ENCODE assay signal across 7 cellular contexts in genomic region chr14:77043984-77044485, GRCh38. TPM values are rescaled to one million over a fixed set of nuclear protein-coding genes. Genes with fewer than 3 reads are reported as not detected.
A peak's percentile ranks its signal among the peaks of the same experiment; 100 is the strongest.
DNase-seq lines count a peak whose midpoint lies in the region; TF ChIP-seq lines count a peak whose summit lies in the region.

No MANE protein-coding gene starts in this region.

- TF ChIP-seq RAD21 in liver (IDR thresholded peaks at IDR 0.05): no peak

- H3K4me3 Mint-ChIP-seq in activated T-helper 1 cell treated with anti-CD3 and anti-CD28 coated beads, Interleukin-12 subunit alpha, Interleukin-12 subunit beta, Interleukin-2, Interleukin-4 antibody, amounts not matched to agents 30 ng/mL and 10 ng/mL and 1 ng/mL, durations not matched to agents 14 hours and 24 hours and 36 hours: peak overlapping the region; percentile 6

- intact Hi-C loops in activated T-helper 1 cell treated with anti-CD3 and anti-CD28 coated beads, Interleukin-12 subunit alpha, Interleukin-12 subunit beta, Interleukin-2, Interleukin-4 antibody, amounts not matched to agents 30 ng/mL and 10 ng/mL and 1 ng/mL, durations not matched to agents 14 hours and 24 hours and 36 hours (cut with micrococcal nuclease): loop anchor here (5.0 kb wide), 1 partner anchor 258 kb away; no protein-coding TSS in a partner anchor
- intact Hi-C loops in stomach (cut with DNase I; ENCODE audit: low total_unique reads): no loop called here

- H3K4me3 ChIP-seq in liver (ENCODE audit: low read depth in 1 of 3, low read length in 3 of 3) (no peak overlapping the region), stomach (no peak overlapping the region)

- DNase-seq in LHCN-M2 (ENCODE audit: low read depth) (peak; percentile 77), stomach (no peak), GF-D8 (lab: John Stamatoyannopoulos, UW) (no peak), NCI-H2029 (lab: John Stamatoyannopoulos, UW) (no peak), DMS53 (lab: John Stamatoyannopoulos, UW) (no peak)
- DNase-seq in activated T-helper 1 cell treated with anti-CD3 and anti-CD28 coated beads, Interleukin-12 subunit alpha, Interleukin-12 subunit beta, Interleukin-2, Interleukin-4 antibody, amounts not matched to agents 30 ng/mL and 10 ng/mL and 1 ng/mL, durations not matched to agents 14 hours and 24 hours and 36 hours (ENCODE audit: low spot score): no peak

- no peak for TF ChIP-seq EP300 in stomach (IDR thresholded peaks at IDR 0.05)

- H3K9me3 ChIP-seq in liver (ENCODE audit: control insufficient read depth in 4 of 4, low read length in 3 of 4) (no peaks in the 10 kb centered on the region), stomach (no peaks in the 10 kb centered on the region)

- 55% methylated on average over 8 of the region's 8 CpGs for WGBS in liver
- 54 to 69% (median 58%) methylated on average over 8 of the region's 8 CpGs for WGBS in stomach, 5 donors

- TF ChIP-seq POLR2A in stomach (IDR thresholded peaks at IDR 0.05): no peak

- H3K4me1 Mint-ChIP-seq in activated T-helper 1 cell treated with anti-CD3 and anti-CD28 coated beads, Interleukin-12 subunit alpha, Interleukin-12 subunit beta, Interleukin-2, Interleukin-4 antibody, amounts not matched to agents 30 ng/mL and 10 ng/mL and 1 ng/mL, durations not matched to agents 14 hours and 24 hours and 36 hours (ENCODE audit: low read depth): peaks cover 60% of the 10 kb centered on the region

- H3K27ac ChIP-seq in liver (ENCODE audit: low read depth in 1 of 2, low read length in 2 of 2) (peak overlapping the region; percentile 97 to 99), stomach (peak overlapping the region; percentile 73 to 100 (median 98))

- no peak for TF ChIP-seq CTCF in liver (IDR thresholded peaks at IDR 0.05; ENCODE audit: low read depth, low read length, missing input control)
- TF ChIP-seq CTCF in stomach (IDR thresholded peaks at IDR 0.05): no peak

- H3K27me3 Mint-ChIP-seq in activated T-helper 1 cell treated with anti-CD3 and anti-CD28 coated beads, Interleukin-12 subunit alpha, Interleukin-12 subunit beta, Interleukin-2, Interleukin-4 antibody, amounts not matched to agents 30 ng/mL and 10 ng/mL and 1 ng/mL, durations not matched to agents 14 hours and 24 hours and 36 hours (ENCODE audit: insufficient read depth): peaks cover 2% of the 10 kb centered on the region

- no peaks in the 10 kb centered on the region for H3K36me3 Mint-ChIP-seq in activated T-helper 1 cell treated with anti-CD3 and anti-CD28 coated beads, Interleukin-12 subunit alpha, Interleukin-12 subunit beta, Interleukin-2, Interleukin-4 antibody, amounts not matched to agents 30 ng/mL and 10 ng/mL and 1 ng/mL, durations not matched to agents 14 hours and 24 hours and 36 hours (ENCODE audit: low read depth)

- peaks cover 25 to 71% (median 62%) of the 10 kb centered on the region in 4 donors for H3K4me1 ChIP-seq in liver (ENCODE audit: control insufficient read depth in 4 of 4, insufficient read depth in 4 of 4, low read length in 3 of 4)
- peaks cover 69 to 82% (median 77%) of the 10 kb centered on the region in 4 donors for H3K4me1 ChIP-seq in stomach

- H3K36me3 ChIP-seq in liver (ENCODE audit: control insufficient read depth in 4 of 4, insufficient read depth in 3 of 4, low read depth in 1 of 4, low read length in 3 of 4) (no peaks in the 10 kb centered on the region), stomach (no peaks in the 10 kb centered on the region)

- H3K27me3 ChIP-seq in liver (ENCODE audit: control insufficient read depth in 4 of 4, insufficient read depth in 4 of 4, low read length in 3 of 4) (no peaks in the 10 kb centered on the region), stomach (no peaks in the 10 kb centered on the region)

- peak overlapping the region; percentile 65 for H3K27ac Mint-ChIP-seq in activated T-helper 1 cell treated with anti-CD3 and anti-CD28 coated beads, Interleukin-12 subunit alpha, Interleukin-12 subunit beta, Interleukin-2, Interleukin-4 antibody, amounts not matched to agents 30 ng/mL and 10 ng/mL and 1 ng/mL, durations not matched to agents 14 hours and 24 hours and 36 hours

- peak overlapping the region; percentile 0 to 36 for H3K9ac ChIP-seq in liver (ENCODE audit: low read depth in 1 of 2, low read length in 2 of 2)

- no peaks in the 10 kb centered on the region for H3K9me3 Mint-ChIP-seq in activated T-helper 1 cell treated with anti-CD3 and anti-CD28 coated beads, Interleukin-12 subunit alpha, Interleukin-12 subunit beta, Interleukin-2, Interleukin-4 antibody, amounts not matched to agents 30 ng/mL and 10 ng/mL and 1 ng/mL, durations not matched to agents 14 hours and 24 hours and 36 hours

TF ChIP-seq in liver, 16 proteins besides CTCF, POLR2A, EP300 and RAD21:
- TF ChIP-seq YY1 (IDR thresholded peaks at IDR 0.05) (no peak), FOXA1 (IDR thresholded peaks at IDR 0.05) (no peak), FOXA2 (IDR thresholded peaks at IDR 0.05) (no peak)
- TF ChIP-seq, protein P1, sequence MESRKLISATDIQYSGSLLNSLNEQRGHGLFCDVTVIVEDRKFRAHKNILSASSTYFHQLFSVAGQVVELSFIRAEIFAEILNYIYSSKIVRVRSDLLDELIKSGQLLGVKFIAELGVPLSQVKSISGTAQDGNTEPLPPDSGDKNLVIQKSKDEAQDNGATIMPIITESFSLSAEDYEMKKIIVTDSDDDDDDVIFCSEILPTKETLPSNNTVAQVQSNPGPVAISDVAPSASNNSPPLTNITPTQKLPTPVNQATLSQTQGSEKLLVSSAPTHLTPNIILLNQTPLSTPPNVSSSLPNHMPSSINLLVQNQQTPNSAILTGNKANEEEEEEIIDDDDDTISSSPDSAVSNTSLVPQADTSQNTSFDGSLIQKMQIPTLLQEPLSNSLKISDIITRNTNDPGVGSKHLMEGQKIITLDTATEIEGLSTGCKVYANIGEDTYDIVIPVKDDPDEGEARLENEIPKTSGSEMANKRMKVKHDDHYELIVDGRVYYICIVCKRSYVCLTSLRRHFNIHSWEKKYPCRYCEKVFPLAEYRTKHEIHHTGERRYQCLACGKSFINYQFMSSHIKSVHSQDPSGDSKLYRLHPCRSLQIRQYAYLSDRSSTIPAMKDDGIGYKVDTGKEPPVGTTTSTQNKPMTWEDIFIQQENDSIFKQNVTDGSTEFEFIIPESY (IDR thresholded peaks at IDR 0.05): no peak

RNA-seq across cellular contexts. Expression of gene IRF2BPL, which starts 15.5 kb away (rescaled TPM):
- total RNA-seq in LHCN-M2 (2014; rRNA removed) (49.7 and 56.7 TPM in 2 replicates), liver (10 to 100 TPM in 1 of 2 donors, 1 to 10 TPM in 1; 7.6 to 15.8 TPM), stomach (10 to 100 TPM in 4 of 5 donors, 1 to 10 TPM in 1; 5.3 to 43.6 (median 28.4) TPM)
- polyA plus RNA-seq in LHCN-M2 (2012): 16.9 TPM
- total RNA-seq in activated T-helper 1 cell treated with anti-CD3 and anti-CD28 coated beads, Interleukin-12 subunit alpha, Interleukin-12 subunit beta, Interleukin-2, Interleukin-4 antibody, amounts not matched to agents 30 ng/mL and 10 ng/mL and 1 ng/mL, durations not matched to agents 14 hours and 24 hours and 36 hours: 24.9 and 26.5 TPM in 2 replicates
- polyA plus RNA-seq in liver (1 to 10 TPM; 3.8 to 7.1 TPM), stomach (10 to 100 TPM in 2 of 3 donors, 1 to 10 TPM in 1; 8.5 to 17.7 (median 10.5) TPM)

RNA-seq across cellular contexts. Expression of gene CIPC, which starts 54.0 kb away (rescaled TPM):
- 12.8 and 13.0 TPM in 2 replicates for total RNA-seq in LHCN-M2 (2014; rRNA removed)
- polyA plus RNA-seq in LHCN-M2 (2012): 3.3 TPM
- 10.3 and 11.5 TPM in 2 replicates for total RNA-seq in activated T-helper 1 cell treated with anti-CD3 and anti-CD28 coated beads, Interleukin-12 subunit alpha, Interleukin-12 subunit beta, Interleukin-2, Interleukin-4 antibody, amounts not matched to agents 30 ng/mL and 10 ng/mL and 1 ng/mL, durations not matched to agents 14 hours and 24 hours and 36 hours
- 10 to 100 TPM in 1 of 2 donors, 1 to 10 TPM in 1; 6.7 to 17.8 TPM for total RNA-seq in liver
- polyA plus RNA-seq in liver: 1 to 10 TPM; 5.2 to 6.7 TPM
- total RNA-seq in stomach: 10 to 100 TPM; 12.7 to 81.1 (median 32.2) TPM
- 10 to 100 TPM in 1 of 3 donors, 1 to 10 TPM in 2; 6.0 to 10.6 (median 6.1) TPM for polyA plus RNA-seq in stomach
